7 cellular contexts compared by ENCODE assay signal in the genomic region with DNA sequence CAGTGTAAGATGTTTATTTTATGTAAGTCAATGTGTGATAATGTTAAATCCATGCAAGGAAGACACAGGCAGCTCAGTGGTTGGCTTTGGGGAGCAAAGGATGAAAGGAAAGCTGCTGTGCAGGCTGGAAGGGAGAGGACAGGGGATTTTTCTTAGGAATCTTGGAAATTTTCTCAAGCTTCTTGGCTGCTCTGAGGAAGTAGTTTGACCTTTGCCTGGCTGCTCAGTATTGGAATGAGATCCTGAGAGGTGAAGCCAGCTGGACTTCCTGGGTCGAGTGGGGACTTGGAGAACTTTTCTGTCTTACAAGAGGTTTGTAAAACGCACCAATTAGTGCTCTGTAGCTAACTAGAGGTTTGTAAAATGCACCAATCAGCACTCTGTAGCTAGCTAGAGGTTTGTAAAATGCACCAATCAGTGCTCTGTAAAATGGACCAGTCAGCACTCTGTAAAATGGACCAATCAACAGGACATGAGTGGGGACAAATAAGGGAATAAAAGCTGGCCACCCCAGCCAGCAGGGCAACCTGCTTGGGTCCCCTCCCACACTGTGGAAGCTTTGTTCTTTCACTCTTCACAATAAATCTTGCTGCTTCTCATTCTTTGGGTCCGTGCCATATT.
DNase-seq lines count a peak whose midpoint lies in the region; ATAC-seq and TF ChIP-seq lines count a peak whose summit lies in the region.
"Not testable (repeated sequence)": the region's sequence is repeated elsewhere in the genome, so short reads cannot be mapped to it uniquely, and the experiment has no call there.

No MANE protein-coding gene starts in this region.

- H3K27ac Mint-ChIP-seq in nephron, result peak overlapping the region; percentile 18 to 55 (median 23)
- H3K27ac Mint-ChIP-seq in progenitor cell of endocrine pancreas, result peak overlapping the region; percentile 41

- ATAC-seq in left ventricle myocardium superior, result peak; percentile 43

- intact Hi-C loops in left ventricle myocardium superior (cut with micrococcal nuclease), result not testable (repeated sequence)

- H3K9me3 Mint-ChIP-seq in nephron; progenitor cell of endocrine pancreas (ENCODE audit: low read depth): not testable (repeated sequence)

- peak; percentile 44 for DNase-seq in EL
- DNase-seq in M059J (ENCODE audit: low read depth), result peak; percentile 39
- DNase-seq in brain microvascular endothelial cell; left ventricle myocardium superior; progenitor cell of endocrine pancreas (ENCODE audit: low spot score, unreplicated experiment): not testable (repeated sequence)

- H3K4me1 Mint-ChIP-seq in nephron (peaks cover 38% of the 10 kb centered on the region), progenitor cell of endocrine pancreas (ENCODE audit: low read depth) (peaks cover 25% of the 10 kb centered on the region)

- H3K27ac ChIP-seq in C4-2B (peak overlapping the region; percentile 35), brain microvascular endothelial cell (peak overlapping the region; percentile 97)

- not testable (repeated sequence) for H3K27me3 Mint-ChIP-seq in nephron (ENCODE audit: low read depth); progenitor cell of endocrine pancreas

- not testable (repeated sequence) for H3K4me3 Mint-ChIP-seq in nephron; progenitor cell of endocrine pancreas (ENCODE audit: low read depth)

- not testable (repeated sequence) for TF ChIP-seq CTCF in C4-2B (conservative IDR thresholded peaks at IDR 0.05); brain microvascular endothelial cell (IDR thresholded peaks at IDR 0.05; ENCODE audit: low read depth, low read length, missing control alignments); nephron (IDR thresholded peaks at IDR 0.05; ENCODE audit: unreplicated experiment in 3 of 3); progenitor cell of endocrine pancreas (IDR thresholded peaks at IDR 0.05; ENCODE audit: unreplicated experiment)

- H3K36me3 ChIP-seq in brain microvascular endothelial cell (replicated peaks), result not testable (repeated sequence)

- in situ Hi-C loops in brain microvascular endothelial cell (cut with HindIII; ENCODE audit: low pct_ligation_motif_present, low sequenced_read_pairs), result not testable (repeated sequence)

- H3K27me3 ChIP-seq in brain microvascular endothelial cell (replicated peaks), result not testable (repeated sequence)

- H3K36me3 Mint-ChIP-seq in nephron (ENCODE audit: low read depth); progenitor cell of endocrine pancreas (ENCODE audit: insufficient read depth): not testable (repeated sequence)

- not testable (repeated sequence) for H3K4me3 ChIP-seq in brain microvascular endothelial cell (ENCODE audit: low read depth, low read length)
